ENCODE assay signal across 20 cellular contexts in the genomic region with DNA sequence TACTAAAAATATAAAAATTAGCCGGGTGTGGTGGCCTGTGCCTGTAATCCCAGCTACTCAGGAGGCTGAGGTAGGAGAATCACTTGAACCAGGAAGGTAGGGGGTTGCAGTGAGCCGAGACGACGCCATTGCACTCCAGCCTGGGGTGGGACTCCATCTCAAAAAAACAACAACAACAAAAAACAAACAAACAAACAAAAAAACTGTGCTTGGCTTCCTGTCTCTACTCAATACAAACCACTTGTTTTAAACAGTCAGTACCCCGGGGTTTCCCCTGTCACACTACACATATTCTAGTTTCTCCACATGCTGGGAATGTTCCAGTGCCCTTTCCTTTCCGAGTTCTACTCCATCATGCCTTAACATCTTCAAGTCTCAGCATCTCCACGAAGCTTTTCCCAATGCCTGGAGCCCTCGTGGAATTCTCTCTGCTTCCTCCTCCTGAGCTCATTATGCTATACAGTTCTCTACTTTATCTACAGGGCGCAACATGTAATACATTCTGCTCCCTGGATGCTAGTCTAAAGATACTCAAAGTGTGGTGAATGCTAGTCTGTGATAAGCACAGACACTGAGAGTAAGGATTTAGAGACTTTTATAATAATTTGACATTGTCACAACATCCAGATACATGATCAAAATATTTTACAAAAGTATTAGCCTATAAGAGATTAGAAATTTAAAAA. TPM values are rescaled to one million over a fixed set of nuclear protein-coding genes. Genes with fewer than 3 reads are reported as not detected.
DNase-seq lines count a peak whose midpoint lies in the region; ATAC-seq, FAIRE-seq and TF ChIP-seq lines count a peak whose summit lies in the region.
"Had no signal": no experiment of that assay in that cellular context is flagged by ENCODE, and none has a peak within 500 bp of the region (broad histone marks: within the 10 kb centered on the region; RNA-seq: fewer than 3 reads in every experiment).

No MANE protein-coding gene starts in this region.

- TF ChIP-seq POLR2A in heart left ventricle (IDR thresholded peaks at IDR 0.05) = no peak
- TF ChIP-seq POLR2A in GM12878 (IDR thresholded peaks at IDR 0.05; ENCODE audit: low read depth, low read length) = no peak

- no peak overlapping the region for H3K4me3 ChIP-seq in right cardiac atrium (ENCODE audit: low read length)
- H3K4me3 ChIP-seq in heart left ventricle = no peak overlapping the region
- no peak overlapping the region for H3K4me3 ChIP-seq in GM12878
- no peak overlapping the region for H3K4me3 ChIP-seq in kidney (ENCODE audit: low read length in 2 of 2)

- DNase-seq in right cardiac atrium = no peak
- DNase-seq in heart left ventricle = no peak
- DNase-seq in GM12878 (ENCODE audit: low read depth, low spot score) = no peak
- DNase-seq in osteocyte (ENCODE audit: extremely low spot score, unreplicated experiment) = no peak
- DNase-seq in germinal center (ENCODE audit: low spot score) = no peak
- no peak for DNase-seq in activated effector memory CD4-positive, alpha-beta T cell treated with Interleukin-2 at 50 U/mL for 16 hours
- no peak for DNase-seq in kidney
- no peak for DNase-seq in NCI-H1105 treated with DMSO at 0.1 percent for 48 hours (lab: John Stamatoyannopoulos, UW)
- DNase-seq: activated CD8-positive, alpha-beta memory T cell treated with anti-CD3 and anti-CD28 coated beads for 24 hours; activated naive CD4-positive, alpha-beta T cell treated with anti-CD3 and anti-CD28 coated beads for 36 hours; caudate nucleus; DMS153; left cardiac atrium; naive thymus-derived CD4-positive, alpha-beta T cell; NCI-H524 treated with DMSO at 0.1 percent for 48 hours; RPMI8226; substantia nigra; T-helper 9 cell had no signal

- no peak overlapping the region for H3K4me2 ChIP-seq in GM12878 (ENCODE audit: control insufficient read depth, insufficient read depth)
- H3K4me2 ChIP-seq: KMS-11 had no signal

- intact Hi-C loops in right cardiac atrium (cut with DNase I) (no loop called here), heart left ventricle (cut with DNase I) (no loop called here), GM12878 (cut with micrococcal nuclease; ENCODE audit: unreplicated experiment) (no loop called here), kidney (cut with DNase I) (no loop called here)

- H3K79me2 ChIP-seq in GM12878 (ENCODE audit: control insufficient read depth, insufficient read depth, low read length) = peaks cover 7% of the 10 kb centered on the region

- ATAC-seq in right cardiac atrium (no peak), heart left ventricle (no peak), GM12878 (no peak)
- ATAC-seq: left cardiac atrium; naive thymus-derived CD4-positive, alpha-beta T cell had no signal

- H3K36me3 Mint-ChIP-seq in osteocyte (ENCODE audit: unreplicated experiment) = peaks cover 16% of the 10 kb centered on the region

- 87% methylated on average over 9 of the region's 9 CpGs for WGBS in right cardiac atrium
- WGBS in heart left ventricle, 4 donors = 81 to 88% (median 84%) methylated on average over 9 of the region's 9 CpGs
- WGBS in GM12878 (ENCODE audit: insufficient coverage, insufficient replicate concordance, low lambda C conversion rate, missing lambda C conversion rate) = 79% methylated on average over 9 of the region's 9 CpGs

- H3K27ac ChIP-seq in right cardiac atrium (ENCODE audit: low read length) (peak overlapping the region; percentile 45), heart left ventricle (peak overlapping the region in 3 of 12 donors; percentile 12 to 85 (median 14)), GM12878 (ENCODE audit: control insufficient read depth, insufficient read depth) (peak overlapping the region; percentile 18; the same call in 1 of the 2 replicates), kidney (ENCODE audit: low read depth in 2 of 2, low read length in 2 of 2) (no peak overlapping the region)
- H3K27ac ChIP-seq: KMS-11 had no signal

- FAIRE-seq in GM12878 (lab: Jason Lieb, UNC) = no peak
- no peak for FAIRE-seq in kidney (lab: Jason Lieb, UNC)
- FAIRE-seq: endothelial cell of umbilical vein had no signal

- POLR2A ChIA-PET in GM12878 (lab: Charles Lee) = interaction anchor here (0.6 to 0.9 kb wide), 2 partner anchors 46 to 1977 kb away, joined by 3 to 4 read pairs; no protein-coding TSS in a partner anchor

- SMC1A ChIA-PET in GM12878 (lab: Charles Lee; ENCODE audit: uncharacterized antibody, unreplicated experiment) = no interaction called here

- no TSS peak for BruUV-seq in GM12878 (replicated peaks; lab: Mats Ljungman, UMichigan)

- no peaks in the 10 kb centered on the region for H3K9me3 Mint-ChIP-seq in osteocyte (ENCODE audit: unreplicated experiment)
- H3K9me3 Mint-ChIP-seq: activated naive CD4-positive, alpha-beta T cell treated with anti-CD3 and anti-CD28 coated beads for 36 hours; naive thymus-derived CD4-positive, alpha-beta T cell had no signal

- no peaks in the 10 kb centered on the region for H3K9me3 ChIP-seq in right cardiac atrium (ENCODE audit: control insufficient read depth, low read length)
- H3K9me3 ChIP-seq in heart left ventricle = no peaks in the 10 kb centered on the region
- H3K9me3 ChIP-seq in GM12878 (replicated peaks; ENCODE audit: control insufficient read depth, insufficient read depth, low read length) = no peaks in the 10 kb centered on the region
- H3K9me3 ChIP-seq in kidney (ENCODE audit: control insufficient read depth in 1 of 2, low read length in 2 of 2) = no peaks in the 10 kb centered on the region

- H3K9ac ChIP-seq in GM12878 (ENCODE audit: control insufficient read depth, insufficient read depth, low read length) (no peak overlapping the region), kidney (ENCODE audit: low read length in 2 of 2) (no peak overlapping the region)
- H3K9ac ChIP-seq: KMS-11 had no signal

- H2AFZ ChIP-seq in GM12878 (ENCODE audit: control insufficient read depth, low read depth, low read length) = no peak overlapping the region

- H4K20me1 ChIP-seq in GM12878 (ENCODE audit: control insufficient read depth, insufficient read depth) = no peaks in the 10 kb centered on the region

- H3K36me3 ChIP-seq in heart left ventricle (peaks cover 0 to 83% (median 52%) of the 10 kb centered on the region in 9 donors), GM12878 (ENCODE audit: control insufficient read depth in 2 of 2, insufficient read depth in 2 of 2, low read length in 1 of 2) (peaks cover 0 to 9% of the 10 kb centered on the region in 2 experiments; a peak in 2 of 4 replicates), kidney (ENCODE audit: control insufficient read depth in 1 of 2, insufficient read depth in 2 of 2, low read length in 2 of 2) (peaks cover 11 to 20% of the 10 kb centered on the region in 2 donors)

- CTCF ChIA-PET in GM12878 (lab: Yijun Ruan, JAX) = interaction anchor here (0.6 kb wide), 1 partner anchor 16 kb away, joined by 3 read pairs; no protein-coding TSS in a partner anchor

- no peak overlapping the region for H3K4me3 Mint-ChIP-seq in osteocyte (ENCODE audit: unreplicated experiment)
- H3K4me3 Mint-ChIP-seq: activated naive CD4-positive, alpha-beta T cell treated with anti-CD3 and anti-CD28 coated beads for 36 hours; naive thymus-derived CD4-positive, alpha-beta T cell had no signal

- peaks cover 27% of the 10 kb centered on the region for H3K4me1 Mint-ChIP-seq in osteocyte (ENCODE audit: unreplicated experiment)

- no peak for TF ChIP-seq EP300 in GM12878 (IDR thresholded peaks at IDR 0.05; ENCODE audit: borderline replicate concordance in 1 of 2, control insufficient read depth in 1 of 2, low read depth in 2 of 2, low read length in 2 of 2)

- H3K27me3 Mint-ChIP-seq in osteocyte (ENCODE audit: unreplicated experiment) = no peaks in the 10 kb centered on the region
- H3K27me3 Mint-ChIP-seq: naive thymus-derived CD4-positive, alpha-beta T cell had no signal

- H3K27me3 ChIP-seq in right cardiac atrium (ENCODE audit: control insufficient read depth, insufficient read depth) = no peaks in the 10 kb centered on the region
- no peaks in the 10 kb centered on the region for H3K27me3 ChIP-seq in heart left ventricle
- no peaks in the 10 kb centered on the region for H3K27me3 ChIP-seq in GM12878 (replicated peaks in 1 of 2; ENCODE audit: control insufficient read depth in 2 of 2, insufficient read depth in 2 of 2, low read length in 1 of 2)

- in situ Hi-C loops in GM12878 (cut with MboI) = no loop called here

- TF ChIP-seq CTCF in heart left ventricle (IDR thresholded peaks at IDR 0.05) (no peak), GM12878 (IDR thresholded peaks at IDR 0.05 in 2 of 3, conservative IDR thresholded peaks at IDR 0.05 in 1 of 3; ENCODE audit: control insufficient read depth in 2 of 3, extremely low read depth in 1 of 3, insufficient read depth in 1 of 3, low read depth in 3 of 3, low read length in 3 of 3) (no peak), osteocyte (IDR thresholded peaks at IDR 0.05) (no peak), kidney (IDR thresholded peaks at IDR 0.05; ENCODE audit: borderline replicate concordance, extremely low read depth, insufficient read depth) (no peak)

- peak overlapping the region; percentile 29 for H3K27ac Mint-ChIP-seq in osteocyte (ENCODE audit: unreplicated experiment)
- H3K27ac Mint-ChIP-seq: activated naive CD4-positive, alpha-beta T cell treated with anti-CD3 and anti-CD28 coated beads for 36 hours had no signal

- no peak for TF ChIP-seq RAD21 in GM12878 (IDR thresholded peaks at IDR 0.05; ENCODE audit: insufficient read depth, low read depth, low read length)

- RAD21 ChIA-PET in GM12878 (lab: Charles Lee; ENCODE audit: unreplicated experiment) = interaction anchor here (1.2 kb wide), 1 partner anchor 47 kb away, joined by 5 read pairs; no protein-coding TSS in a partner anchor

- H3K4me1 ChIP-seq in right cardiac atrium (ENCODE audit: control insufficient read depth, insufficient read depth, low read length) (peaks cover 3% of the 10 kb centered on the region), heart left ventricle (peaks cover 0 to 34% (median 17%) of the 10 kb centered on the region in 12 donors), GM12878 (ENCODE audit: control insufficient read depth, insufficient read depth, low read length) (no peaks in the 10 kb centered on the region), kidney (ENCODE audit: control insufficient read depth in 1 of 2, insufficient read depth in 1 of 2, low read depth in 1 of 2, low read length in 2 of 2) (no peaks in the 10 kb centered on the region)

RNA-seq across cellular contexts. Expression of a gene that starts 7.8 kb away (rescaled TPM):
- total RNA-seq in right cardiac atrium (10 to 100 TPM; 84.3 to 89.8 (median 87.6) TPM), heart left ventricle (100 to 1,000 TPM in 2 of 9 donors, 10 to 100 TPM in 7; 54.9 to 109 (median 74.7) TPM), GM12878 (2014; rRNA removed) (25.4 and 28.4 TPM in 2 replicates), GM12878 (2014; rRNA removed; fragmentation: Illumina TruSeq; extraction: Trizol) (25.6 and 26.4 TPM in 2 replicates), GM12878 (2021) (41.3 and 42.5 TPM in 2 replicates), osteocyte (67.1 and 67.7 TPM in 2 replicates), kidney (63.5 TPM)
- polyA plus RNA-seq in right cardiac atrium (85.2 TPM), heart left ventricle (100 to 1,000 TPM in 1 of 2 donors, 10 to 100 TPM in 1; 41.8 to 164 TPM), GM12878 (2011; rRNA removed) (92.4 and 93.7 TPM in 2 replicates), GM12878 (2014; fragmentation: Illumina TruSeq; extraction: Trizol) (66.1 and 83.3 TPM in 2 replicates), GM12878 (2014; fragmentation: Nextera tagmentation; extraction: Ambion mirVana) (100 to 1,000 TPM in 1 of 2 experiments, 10 to 100 TPM in 1; 100.0 to 127 TPM), GM12878 (2014; rRNA removed) (62.8 and 62.9 TPM in 2 replicates), GM12878 (2016; fragmentation: Nextera tagmentation; extraction: Ambion mirVana) (10 to 100 TPM; 86.3 to 88.6 TPM), kidney (ENCODE audit: insufficient read depth, low read depth, low replicate concordance) (107 TPM)
- 41.1 and 43.9 TPM in 2 replicates for total RNA-seq in GM12878 (2013; cell fraction: nucleolus; rRNA removed)
- polyA plus RNA-seq in GM12878 (2011; ENCODE audit: low read depth) = 15.3 TPM
- 67.7 and 81.8 TPM in 2 replicates for polyA plus RNA-seq in GM12878 (2011; cell fraction: cytosol; rRNA removed)
- 40.8 and 44.7 TPM in 2 replicates for polyA plus RNA-seq in GM12878 (2011; cell fraction: nucleus; rRNA removed)
- polyA plus RNA-seq in GM12878 (2012) = 50.0 and 57.3 TPM in 2 replicates
- 73.5 and 94.1 TPM in 2 replicates for polyA minus RNA-seq in GM12878 (2011; rRNA and poly(A)+ RNA removed)
- 6.1 and 17.3 TPM in 2 replicates for polyA minus RNA-seq in GM12878 (2011; cell fraction: cytosol; rRNA and poly(A)+ RNA removed)
- polyA minus RNA-seq in GM12878 (2011; cell fraction: nucleus; rRNA and poly(A)+ RNA removed) = 8.0 and 10.4 TPM in 2 replicates

RNA-seq across cellular contexts. Expression of a gene that starts 26.6 kb away (rescaled TPM):
- total RNA-seq in right cardiac atrium (1 to 10 TPM; 1.4 to 2.1 (median 1.7) TPM), heart left ventricle (1 to 10 TPM in 4 of 9 donors, under 1 TPM in 5; 0.39 to 2.3 (median 0.81) TPM), GM12878 (2014; rRNA removed) (4.9 and 5.8 TPM in 2 replicates), GM12878 (2014; rRNA removed; fragmentation: Illumina TruSeq; extraction: Trizol) (5.9 and 6.4 TPM in 2 replicates), GM12878 (2021) (17.0 and 18.0 TPM in 2 replicates), osteocyte (6.6 and 7.9 TPM in 2 replicates), kidney (3.9 TPM)
- polyA plus RNA-seq in right cardiac atrium (1.2 TPM), heart left ventricle (under 1 TPM; 0.44 to 0.46 TPM), GM12878 (2011; rRNA removed) (2.5 and 5.8 TPM in 2 replicates), GM12878 (2014; fragmentation: Illumina TruSeq; extraction: Trizol) (3.7 and 8.3 TPM in 2 replicates), GM12878 (2014; fragmentation: Nextera tagmentation; extraction: Ambion mirVana) (1 to 10 TPM in 1 of 2 experiments, under 1 TPM in 1; 0.53 to 1.1 TPM), GM12878 (2014; rRNA removed) (9.9 and 12.3 TPM in 2 replicates), GM12878 (2016; fragmentation: Nextera tagmentation; extraction: Ambion mirVana) (10 to 100 TPM in 1 of 2 experiments, 1 to 10 TPM in 1; 8.6 to 10.0 TPM), kidney (ENCODE audit: insufficient read depth, low read depth, low replicate concordance) (3.6 TPM)
- total RNA-seq in GM12878 (2013; cell fraction: nucleolus; rRNA removed) = 42.1 and 56.5 TPM in 2 replicates
- polyA plus RNA-seq in GM12878 (2011; ENCODE audit: low read depth) = 3.1 TPM
- polyA plus RNA-seq in GM12878 (2011; cell fraction: cytosol; rRNA removed) = 7.2 and 8.1 TPM in 2 replicates
- polyA plus RNA-seq in GM12878 (2011; cell fraction: nucleus; rRNA removed) = 14.7 and 14.8 TPM in 2 replicates
- polyA plus RNA-seq in GM12878 (2012) = 6.6 and 7.8 TPM in 2 replicates
- 13.5 and 27.2 TPM in 2 replicates for polyA minus RNA-seq in GM12878 (2011; rRNA and poly(A)+ RNA removed)
- 4.7 and 5.6 TPM in 2 replicates for polyA minus RNA-seq in GM12878 (2011; cell fraction: cytosol; rRNA and poly(A)+ RNA removed)
- polyA minus RNA-seq in GM12878 (2011; cell fraction: nucleus; rRNA and poly(A)+ RNA removed) = 8.6 and 13.0 TPM in 2 replicates

RNA-seq across cellular contexts. Expression of a gene that starts 45.2 kb away (rescaled TPM):
- 10 to 100 TPM; 59.6 to 88.4 (median 66.9) TPM for total RNA-seq in right cardiac atrium
- 92.8 TPM for polyA plus RNA-seq in right cardiac atrium
- 10 to 100 TPM; 45.9 to 77.8 (median 60.6) TPM for total RNA-seq in heart left ventricle
- 10 to 100 TPM; 61.8 to 71.8 TPM for polyA plus RNA-seq in heart left ventricle
- total RNA-seq in GM12878 (2013; cell fraction: nucleolus; rRNA removed) = 72.6 and 98.4 TPM in 2 replicates
- 7.6 and 9.4 TPM in 2 replicates for total RNA-seq in GM12878 (2014; rRNA removed)
- total RNA-seq in GM12878 (2014; rRNA removed; fragmentation: Illumina TruSeq; extraction: Trizol) = 7.3 and 7.6 TPM in 2 replicates
- 8.2 and 8.4 TPM in 2 replicates for total RNA-seq in GM12878 (2021)
- 6.6 TPM for polyA plus RNA-seq in GM12878 (2011; ENCODE audit: low read depth)
- 11.3 and 15.9 TPM in 2 replicates for polyA plus RNA-seq in GM12878 (2011; rRNA removed)
- 15.1 and 24.0 TPM in 2 replicates for polyA plus RNA-seq in GM12878 (2011; cell fraction: cytosol; rRNA removed)
- 84.1 and 85.5 TPM in 2 replicates for polyA plus RNA-seq in GM12878 (2011; cell fraction: nucleus; rRNA removed)
- 11.7 and 20.2 TPM in 2 replicates for polyA plus RNA-seq in GM12878 (2012)
- 2.6 and 6.2 TPM in 2 replicates for polyA plus RNA-seq in GM12878 (2014; fragmentation: Illumina TruSeq; extraction: Trizol)
- polyA plus RNA-seq in GM12878 (2014; fragmentation: Nextera tagmentation; extraction: Ambion mirVana) = 1 to 10 TPM; 1.3 to 2.3 TPM
- 12.3 and 12.7 TPM in 2 replicates for polyA plus RNA-seq in GM12878 (2014; rRNA removed)
- polyA plus RNA-seq in GM12878 (2016; fragmentation: Nextera tagmentation; extraction: Ambion mirVana) = 10 to 100 TPM; 14.2 TPM
- polyA minus RNA-seq in GM12878 (2011; rRNA and poly(A)+ RNA removed) = 13.2 and 23.0 TPM in 2 replicates
- 4.0 and 5.2 TPM in 2 replicates for polyA minus RNA-seq in GM12878 (2011; cell fraction: cytosol; rRNA and poly(A)+ RNA removed)
- polyA minus RNA-seq in GM12878 (2011; cell fraction: nucleus; rRNA and poly(A)+ RNA removed) = 9.7 and 14.5 TPM in 2 replicates
- total RNA-seq in osteocyte = 24.8 and 25.3 TPM in 2 replicates
- total RNA-seq in kidney = 43.2 TPM
- 56.7 TPM for polyA plus RNA-seq in kidney (ENCODE audit: insufficient read depth, low read depth, low replicate concordance)

RNA-seq across cellular contexts. Expression of a gene that starts 47.4 kb away (rescaled TPM):
- total RNA-seq in right cardiac atrium (1 to 10 TPM; 1.1 to 2.6 (median 1.6) TPM), heart left ventricle (1 to 10 TPM in 4 of 9 donors, under 1 TPM in 5; 0.12 to 4.4 (median 0.97) TPM), GM12878 (2014; rRNA removed) (46.7 and 49.5 TPM in 2 replicates), GM12878 (2014; rRNA removed; fragmentation: Illumina TruSeq; extraction: Trizol) (62.5 and 63.5 TPM in 2 replicates), GM12878 (2021) (41.1 and 45.1 TPM in 2 replicates), osteocyte (6.5 and 8.0 TPM in 2 replicates), kidney (4.8 TPM)
- polyA plus RNA-seq in right cardiac atrium (1.0 TPM), heart left ventricle (under 1 TPM; 0.62 to 0.80 TPM), GM12878 (2011; rRNA removed) (65.3 and 82.7 TPM in 2 replicates), GM12878 (2014; fragmentation: Illumina TruSeq; extraction: Trizol) (69.3 and 72.8 TPM in 2 replicates), GM12878 (2014; fragmentation: Nextera tagmentation; extraction: Ambion mirVana) (10 to 100 TPM; 37.9 to 61.5 TPM), GM12878 (2014; rRNA removed) (50.9 and 59.4 TPM in 2 replicates), GM12878 (2016; fragmentation: Nextera tagmentation; extraction: Ambion mirVana) (10 to 100 TPM; 49.6 to 53.0 TPM), kidney (ENCODE audit: insufficient read depth, low read depth, low replicate concordance) (0.86 TPM)
- 132 and 140 TPM in 2 replicates for total RNA-seq in GM12878 (2013; cell fraction: nucleolus; rRNA removed)
- polyA plus RNA-seq in GM12878 (2011; ENCODE audit: low read depth) = 24.7 TPM
- 33.7 and 48.9 TPM in 2 replicates for polyA plus RNA-seq in GM12878 (2011; cell fraction: cytosol; rRNA removed)
- polyA plus RNA-seq in GM12878 (2011; cell fraction: nucleus; rRNA removed) = 111 and 146 TPM in 2 replicates
- polyA plus RNA-seq in GM12878 (2012) = 31.1 and 42.1 TPM in 2 replicates
- 69.0 and 83.4 TPM in 2 replicates for polyA minus RNA-seq in GM12878 (2011; rRNA and poly(A)+ RNA removed)
- polyA minus RNA-seq in GM12878 (2011; cell fraction: cytosol; rRNA and poly(A)+ RNA removed) = 24.3 and 27.8 TPM in 2 replicates
- polyA minus RNA-seq in GM12878 (2011; cell fraction: nucleus; rRNA and poly(A)+ RNA removed) = 58.8 and 59.1 TPM in 2 replicates

Comparison
In these comparisons a context has a peak if more than half of its experiments do, and no peak if none do; other contexts are left out.
1. H3K27ac ChIP-seq: peak in right cardiac atrium (single experiment) and GM12878 (single experiment); none in kidney (0 of 2).